Comparison of ENCODE assay signal across 17 cellular contexts in the genomic region with DNA sequence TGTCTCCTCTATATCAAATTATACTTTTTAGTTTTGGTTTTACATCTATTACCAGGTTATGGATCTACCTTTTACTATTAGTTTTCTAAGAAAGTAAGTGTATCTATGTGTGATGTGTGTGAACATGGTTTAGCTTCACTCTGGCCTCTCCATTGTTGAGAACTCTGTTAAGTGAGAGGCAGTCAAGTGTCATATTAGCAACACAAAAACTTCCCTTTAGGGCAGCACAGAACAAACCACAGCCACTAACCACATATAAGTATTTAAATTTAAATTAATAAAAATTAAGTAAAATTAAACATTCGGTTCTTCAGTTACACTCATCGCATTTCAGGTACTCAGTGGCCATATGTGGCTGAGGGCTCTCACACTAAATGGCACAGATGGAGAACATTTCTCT.
DNase-seq lines count a peak whose midpoint lies in the region; ATAC-seq and TF ChIP-seq lines count a peak whose summit lies in the region.
"Had no signal": no experiment of that assay in that cellular context is flagged by ENCODE, and none has a peak within 500 bp of the region (broad histone marks: within the 10 kb centered on the region; RNA-seq: fewer than 3 reads in every experiment).

No MANE protein-coding gene starts in this region.

- peaks cover 63% of the 10 kb centered on the region for H3K4me1 ChIP-seq in Karpas-422 (ENCODE audit: low read length)
- H3K4me1 ChIP-seq: HAP-1 had no signal

- H3K79me2 ChIP-seq in Karpas-422 (ENCODE audit: low read length) = peaks cover 27% of the 10 kb centered on the region

- H3K9me3 ChIP-seq in Karpas-422 (ENCODE audit: low read length) (no peaks in the 10 kb centered on the region), T-helper 17 cell (ENCODE audit: control insufficient read depth, low read length, poor library complexity, severe bottlenecking) (no peaks in the 10 kb centered on the region)
- H3K9me3 ChIP-seq: HAP-1 had no signal

- H3K4me3 Mint-ChIP-seq in glutamatergic neuron (ENCODE audit: unreplicated experiment) = no peak overlapping the region
- H3K4me3 Mint-ChIP-seq in T-helper 17 cell = no peak overlapping the region
- H3K4me3 Mint-ChIP-seq: CD4-positive, alpha-beta memory T cell; HFFc6 had no signal

- H3K4me1 Mint-ChIP-seq in glutamatergic neuron (ENCODE audit: low read depth, unreplicated experiment) (peaks cover 27% of the 10 kb centered on the region), T-helper 17 cell (peaks cover 6% of the 10 kb centered on the region)

- H3K36me3 Mint-ChIP-seq in glutamatergic neuron (ENCODE audit: unreplicated experiment) (no peaks in the 10 kb centered on the region), T-helper 17 cell (ENCODE audit: low read depth) (peaks cover 7% of the 10 kb centered on the region)

- H3K9me2 ChIP-seq in Karpas-422 (replicated peaks; ENCODE audit: insufficient read depth, low read length) = no peaks in the 10 kb centered on the region

- H4K20me1 ChIP-seq in Karpas-422 (ENCODE audit: insufficient read depth, low read depth, low read length) = no peaks in the 10 kb centered on the region

- H3K27ac Mint-ChIP-seq in glutamatergic neuron (ENCODE audit: unreplicated experiment) = peak overlapping the region; percentile 69
- no peak overlapping the region for H3K27ac Mint-ChIP-seq in T-helper 17 cell
- H3K27ac Mint-ChIP-seq: HFFc6 had no signal

- peaks cover 5% of the 10 kb centered on the region; the same call in 1 of the 2 replicates for H3K36me3 ChIP-seq in Karpas-422 (ENCODE audit: insufficient read depth, low read length)
- H3K36me3 ChIP-seq: HAP-1 had no signal

- H3K9me3 Mint-ChIP-seq in glutamatergic neuron (ENCODE audit: unreplicated experiment) = peaks cover 4% of the 10 kb centered on the region
- H3K9me3 Mint-ChIP-seq: CD4-positive, alpha-beta memory T cell; HFFc6 had no signal

- peak overlapping the region; percentile 49; the same call in 1 of the 2 replicates for H3K27ac ChIP-seq in Karpas-422 (ENCODE audit: low read length)

- ATAC-seq in GM21528 (IDR thresholded peaks at IDR 0.05; ENCODE audit: low FRiP score, unreplicated experiment) (no peak), HG03457 (IDR thresholded peaks at IDR 0.05; ENCODE audit: unreplicated experiment) (no peak), T-helper 17 cell (no peak)

- H3K9ac ChIP-seq in Karpas-422 (ENCODE audit: low read length) = no peak overlapping the region

- H3K27me3 ChIP-seq in Karpas-422 (ENCODE audit: low read length) = no peaks in the 10 kb centered on the region

- H3K4me2 ChIP-seq in Karpas-422 (ENCODE audit: low read depth, low read length, poor library complexity, severe bottlenecking) = peak overlapping the region; percentile 21

- no peak for TF ChIP-seq CTCF in glutamatergic neuron (IDR thresholded peaks at IDR 0.05; ENCODE audit: partially characterized antibody, unreplicated experiment)

- H3K27me3 Mint-ChIP-seq in glutamatergic neuron (ENCODE audit: unreplicated experiment) (peaks cover 1% of the 10 kb centered on the region), T-helper 17 cell (no peaks in the 10 kb centered on the region)
- H3K27me3 Mint-ChIP-seq: CD4-positive, alpha-beta memory T cell had no signal

- no peak overlapping the region for H3K4me3 ChIP-seq in Karpas-422 (ENCODE audit: low read length)
- H3K4me3 ChIP-seq: HAP-1 had no signal

- H2AFZ ChIP-seq in Karpas-422 (ENCODE audit: low read length) = no peak overlapping the region

- peak; percentile 23 to 71 for DNase-seq in NCI-H524 (lab: John Stamatoyannopoulos, UW)
- no peak for DNase-seq in NCI-H524 treated with DMSO at 0.1 percent for 48 hours (lab: John Stamatoyannopoulos, UW)
- peak; percentile 53 for DNase-seq in Karpas-422
- no peak for DNase-seq in glutamatergic neuron
- no peak for DNase-seq in T-helper 17 cell
- DNase-seq: C1 segment of cervical spinal cord; Calu3; CD4-positive, alpha-beta memory T cell; COR-L47; DMS53; DMS79 treated with DMSO at 0.1 percent for 48 hours; GF-D8; GOT3; HFFc6 had no signal

Comparison
In these comparisons a context has a peak if more than half of its experiments do, and no peak if none do; other contexts are left out.
1. DNase-seq: peak in NCI-H524 (2 of 2) and Karpas-422 (single experiment); none in NCI-H524 treated with DMSO at 0.1 percent for 48 hours (single experiment), glutamatergic neuron (single experiment) and T-helper 17 cell (0 of 3).